8 cellular contexts compared by ENCODE assay signal in the genomic region with DNA sequence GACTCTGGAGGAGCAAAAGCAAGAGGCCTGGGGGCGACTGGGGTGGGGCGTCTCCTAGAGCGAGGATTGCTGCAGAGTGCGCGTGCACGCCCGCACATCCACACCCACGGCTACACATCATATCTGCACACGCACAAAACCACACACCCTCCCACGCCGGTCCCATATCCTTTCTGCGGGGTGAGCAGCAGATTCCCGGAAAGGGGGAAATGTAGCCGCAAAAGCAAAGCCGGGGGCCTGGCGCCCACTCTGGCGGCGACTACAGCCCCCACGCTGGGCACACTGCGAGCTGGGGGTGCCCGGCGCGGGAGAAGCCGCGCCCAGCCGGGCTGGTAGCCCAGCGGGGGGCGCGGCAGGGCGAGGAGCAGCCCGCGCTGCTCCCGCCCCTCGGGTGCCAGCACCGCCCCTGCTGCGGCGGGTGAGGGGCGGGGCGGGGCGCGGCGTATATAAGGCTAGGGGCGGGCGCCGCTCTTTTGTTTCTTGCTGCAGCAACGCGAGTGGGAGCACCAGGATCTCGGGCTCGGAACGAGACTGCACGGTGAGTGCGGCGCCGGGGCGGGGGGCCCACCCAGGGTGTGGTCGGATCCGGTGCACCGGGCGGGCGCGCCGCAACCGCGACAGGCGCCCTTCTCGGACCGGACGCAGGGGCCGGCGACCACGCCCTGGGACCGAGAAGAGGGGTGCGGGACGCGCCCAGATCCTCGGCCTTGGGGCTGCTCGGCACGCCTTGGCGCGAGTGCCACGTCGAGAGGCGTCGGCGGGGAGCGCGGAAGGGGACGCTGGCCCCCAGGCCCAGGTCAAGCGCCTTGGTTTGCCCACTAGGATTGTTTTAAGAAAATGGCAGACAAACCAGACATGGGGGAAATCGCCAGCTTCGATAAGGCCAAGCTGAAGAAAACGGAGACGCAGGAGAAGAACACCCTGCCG. TPM values are rescaled to one million over a fixed set of nuclear protein-coding genes. Genes with fewer than 3 reads are reported as not detected.
DNase-seq lines count a peak whose midpoint lies in the region; ATAC-seq and TF ChIP-seq lines count a peak whose summit lies in the region.

TSS of gene TMSB10 (plus strand) at position 476 of the 927 bp plus-strand sequence.

- H3K9me3 ChIP-seq in DND-41 (ENCODE audit: insufficient read depth, low read length, severe bottlenecking), result no peaks in the 10 kb centered on the region

- peaks cover 49% of the 10 kb centered on the region for H3K36me3 Mint-ChIP-seq in activated T-helper 17 cell treated with anti-CD3 and anti-CD28 coated beads, Interleukin-2, amount 50 U/mL, for 72 hours (ENCODE audit: low read depth)
- H3K36me3 Mint-ChIP-seq in natural killer cell treated with Interleukin-12 subunit alpha and Interleukin-12 subunit beta and Interleukin-15 and Interleukin-18, amount 100 ng/mL, for 72 hours, result peaks cover 29% of the 10 kb centered on the region
- peaks cover 42% of the 10 kb centered on the region for H3K36me3 Mint-ChIP-seq in stimulated activated naive CD8-positive, alpha-beta T cell treated with anti-CD3 and anti-CD28 coated beads, Interleukin-15, Interleukin-2, amounts not matched to agents 100 ng/mL and 50 ng/mL, for 24 hours (ENCODE audit: low read depth)

- H3K4me3 Mint-ChIP-seq in activated T-helper 17 cell treated with anti-CD3 and anti-CD28 coated beads, Interleukin-2, amount 50 U/mL, for 72 hours, result peak within 1 kb of the TSS; percentile 92
- H3K4me3 Mint-ChIP-seq in natural killer cell treated with Interleukin-12 subunit alpha and Interleukin-12 subunit beta and Interleukin-15 and Interleukin-18, amount 100 ng/mL, for 72 hours, result peak within 1 kb of the TSS; percentile 85
- peak within 1 kb of the TSS; percentile 89 for H3K4me3 Mint-ChIP-seq in stimulated activated naive CD8-positive, alpha-beta T cell treated with anti-CD3 and anti-CD28 coated beads, Interleukin-15, Interleukin-2, amounts not matched to agents 100 ng/mL and 50 ng/mL, for 24 hours

- peaks cover 7% of the 10 kb centered on the region; the same call in 1 of the 2 replicates for H4K20me1 ChIP-seq in DND-41 (ENCODE audit: insufficient read depth, low read length)

- peaks cover 19% of the 10 kb centered on the region for H3K36me3 ChIP-seq in DND-41 (ENCODE audit: insufficient read depth, low read length)

- peak within 1 kb of the TSS; percentile 88 for H2AFZ ChIP-seq in DND-41 (ENCODE audit: low read depth, low read length)

- no peaks in the 10 kb centered on the region for H3K27me3 ChIP-seq in DND-41 (ENCODE audit: insufficient read depth, low read length, poor library complexity)

- H3K4me1 ChIP-seq in DND-41 (ENCODE audit: insufficient read depth, low read length), result peaks cover 29% of the 10 kb centered on the region

- no peaks in the 10 kb centered on the region for H3K27me3 Mint-ChIP-seq in activated T-helper 17 cell treated with anti-CD3 and anti-CD28 coated beads, Interleukin-2, amount 50 U/mL, for 72 hours
- H3K27me3 Mint-ChIP-seq in natural killer cell treated with Interleukin-12 subunit alpha and Interleukin-12 subunit beta and Interleukin-15 and Interleukin-18, amount 100 ng/mL, for 72 hours, result no peaks in the 10 kb centered on the region
- no peaks in the 10 kb centered on the region for H3K27me3 Mint-ChIP-seq in stimulated activated naive CD8-positive, alpha-beta T cell treated with anti-CD3 and anti-CD28 coated beads, Interleukin-15, Interleukin-2, amounts not matched to agents 100 ng/mL and 50 ng/mL, for 24 hours

- H3K4me2 ChIP-seq in DND-41 (ENCODE audit: insufficient read depth, low read length), result peak within 1 kb of the TSS; percentile 92

- TF ChIP-seq CTCF in DND-41 (IDR thresholded peaks at IDR 0.05; ENCODE audit: borderline replicate concordance, extremely low read depth, low read length, poor library complexity, severe bottlenecking), result peak; percentile 24

- peak within 1 kb of the TSS; percentile 93 for H3K4me3 ChIP-seq in DND-41 (ENCODE audit: low read depth in 1 of 2, low read length in 2 of 2)
- H3K4me3 ChIP-seq in Jurkat, Clone E6-1 (ENCODE audit: low read length), result peak within 1 kb of the TSS; percentile 79

- peak within 1 kb of the TSS; percentile 94 for H3K27ac Mint-ChIP-seq in activated T-helper 17 cell treated with anti-CD3 and anti-CD28 coated beads, Interleukin-2, amount 50 U/mL, for 72 hours
- H3K27ac Mint-ChIP-seq in natural killer cell treated with Interleukin-12 subunit alpha and Interleukin-12 subunit beta and Interleukin-15 and Interleukin-18, amount 100 ng/mL, for 72 hours, result peak within 1 kb of the TSS; percentile 70 to 99
- peak within 1 kb of the TSS; percentile 89 for H3K27ac Mint-ChIP-seq in stimulated activated naive CD8-positive, alpha-beta T cell treated with anti-CD3 and anti-CD28 coated beads, Interleukin-15, Interleukin-2, amounts not matched to agents 100 ng/mL and 50 ng/mL, for 24 hours

- ATAC-seq in DND-41 (ENCODE audit: insufficient read depth, low read depth) (peak; percentile 71), GM21619 (IDR thresholded peaks at IDR 0.05; ENCODE audit: unreplicated experiment) (peak; percentile 62)
- ATAC-seq in activated T-helper 17 cell treated with anti-CD3 and anti-CD28 coated beads, Interleukin-2, amount 50 U/mL, for 72 hours (replicated peaks), result peak; percentile 63
- ATAC-seq in natural killer cell treated with Interleukin-12 subunit alpha and Interleukin-12 subunit beta and Interleukin-15 and Interleukin-18, amount 100 ng/mL, for 72 hours, result peak; percentile 85 to 88

- peaks cover 12% of the 10 kb centered on the region for H3K9me3 Mint-ChIP-seq in activated T-helper 17 cell treated with anti-CD3 and anti-CD28 coated beads, Interleukin-2, amount 50 U/mL, for 72 hours
- H3K9me3 Mint-ChIP-seq in natural killer cell treated with Interleukin-12 subunit alpha and Interleukin-12 subunit beta and Interleukin-15 and Interleukin-18, amount 100 ng/mL, for 72 hours, result peaks cover 16% of the 10 kb centered on the region
- peaks cover 11% of the 10 kb centered on the region for H3K9me3 Mint-ChIP-seq in stimulated activated naive CD8-positive, alpha-beta T cell treated with anti-CD3 and anti-CD28 coated beads, Interleukin-15, Interleukin-2, amounts not matched to agents 100 ng/mL and 50 ng/mL, for 24 hours

- peak within 1 kb of the TSS; percentile 84 for H3K27ac ChIP-seq in DND-41 (ENCODE audit: low read length)

- peaks cover 18% of the 10 kb centered on the region for H3K79me2 ChIP-seq in DND-41 (ENCODE audit: insufficient read depth, low read length)

- DNase-seq in DND-41, result peak; percentile 89
- peak; percentile 66 for DNase-seq in Jurkat, Clone E6-1 (ENCODE audit: low read depth, low spot score)
- peak; percentile 88 for DNase-seq in RPMI8226
- peak; percentile 82 for DNase-seq in fibroblast of peridontal ligament (ENCODE audit: extremely low read depth)
- DNase-seq in natural killer cell treated with Interleukin-12 subunit alpha and Interleukin-12 subunit beta and Interleukin-15 and Interleukin-18, amount 100 ng/mL, for 72 hours (ENCODE audit: low spot score), result peak; percentile 90

- H3K9ac ChIP-seq in DND-41 (ENCODE audit: low read depth, low read length), result peak within 1 kb of the TSS; percentile 96

- peaks cover 44% of the 10 kb centered on the region for H3K4me1 Mint-ChIP-seq in activated T-helper 17 cell treated with anti-CD3 and anti-CD28 coated beads, Interleukin-2, amount 50 U/mL, for 72 hours
- H3K4me1 Mint-ChIP-seq in natural killer cell treated with Interleukin-12 subunit alpha and Interleukin-12 subunit beta and Interleukin-15 and Interleukin-18, amount 100 ng/mL, for 72 hours (ENCODE audit: low read depth in 2 of 2), result peaks cover 77% of the 10 kb centered on the region in 2 donors
- H3K4me1 Mint-ChIP-seq in stimulated activated naive CD8-positive, alpha-beta T cell treated with anti-CD3 and anti-CD28 coated beads, Interleukin-15, Interleukin-2, amounts not matched to agents 100 ng/mL and 50 ng/mL, for 24 hours (ENCODE audit: low read depth), result peaks cover 78% of the 10 kb centered on the region

RNA-seq across cellular contexts. Expression of gene TMSB10, which starts in this region (rescaled TPM):
- polyA plus RNA-seq in Jurkat, Clone E6-1 (2012; ENCODE audit: insufficient read depth, insufficient read length), result 2,917 TPM
- total RNA-seq in activated T-helper 17 cell treated with anti-CD3 and anti-CD28 coated beads, Interleukin-2, amount 50 U/mL, for 72 hours, result 1,000 to 10,000 TPM; 2,616 to 3,068 TPM
- 1,000 to 10,000 TPM; 1,502 to 3,073 TPM for total RNA-seq in natural killer cell treated with Interleukin-12 subunit alpha and Interleukin-12 subunit beta and Interleukin-15 and Interleukin-18, amount 100 ng/mL, for 72 hours

Comparison
In these comparisons a context has a peak if more than half of its experiments do, and no peak if none do; other contexts are left out.
1. Peak in every context shown above with its lines: DNase-seq, ATAC-seq, H3K4me3 ChIP-seq and H3K27ac ChIP-seq.